Comparison of ENCODE assay signal across 1 cellular context in the genomic region with DNA sequence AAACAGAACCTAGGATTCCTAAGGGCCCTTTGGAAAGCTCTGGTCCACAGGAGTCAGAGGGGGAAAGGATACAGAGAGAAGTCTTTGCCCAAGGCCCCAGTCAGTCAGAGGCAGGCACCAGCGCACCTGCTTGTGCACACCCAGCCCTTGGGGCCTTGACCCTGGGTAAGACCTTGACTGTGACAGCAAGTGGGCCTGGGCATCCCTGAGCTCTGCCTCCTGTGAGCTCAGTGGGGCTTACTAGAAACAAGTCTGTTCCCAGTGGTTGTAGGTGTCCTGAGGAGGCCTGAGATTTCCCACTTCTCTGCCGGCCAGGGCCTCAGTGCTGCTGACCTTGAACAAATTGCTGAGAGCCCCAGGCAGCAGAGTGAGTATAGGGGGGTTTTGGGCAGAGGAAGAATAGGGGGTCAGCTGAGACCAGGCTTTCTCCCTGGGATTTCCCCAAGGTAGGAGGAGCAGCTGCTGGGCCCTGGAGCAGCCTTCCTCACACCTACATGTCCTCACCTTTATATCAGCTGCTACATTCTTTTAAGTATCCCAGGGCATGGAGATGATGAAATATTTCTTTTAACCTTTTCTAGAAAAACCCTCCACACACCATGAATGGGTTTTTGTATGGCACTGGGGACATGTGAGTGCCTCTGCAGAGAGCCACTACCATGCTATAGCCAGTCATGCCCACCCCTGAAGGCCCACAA.
TF ChIP-seq lines count a peak whose summit lies in the region.

No MANE protein-coding gene starts in this region.

TF ChIP-seq in H1, 55 proteins besides CTCF, POLR2A, EP300 and RAD21:
- TF ChIP-seq SP1 (IDR thresholded peaks at IDR 0.05; ENCODE audit: low read depth, low read length) (no peak), GABPA (IDR thresholded peaks at IDR 0.05; ENCODE audit: borderline replicate concordance, insufficient read depth, low read length) (no peak), MAX (IDR thresholded peaks at IDR 0.05) (no peak), SUZ12 (IDR thresholded peaks at IDR 0.05; ENCODE audit: low read length) (no peak), HDAC6 (IDR thresholded peaks at IDR 0.05; ENCODE audit: low read depth, low read length) (no peak), SIRT6 (IDR thresholded peaks at IDR 0.05; ENCODE audit: low read length) (no peak), TBP (IDR thresholded peaks at IDR 0.05; ENCODE audit: low read depth, low read length) (no peak), EZH2 (IDR thresholded peaks at IDR 0.05; ENCODE audit: low read depth, low read length, severe bottlenecking) (no peak), POLR2AphosphoS5 (IDR thresholded peaks at IDR 0.05; ENCODE audit: low read depth, low read length) (no peak), FOSL1 (IDR thresholded peaks at IDR 0.05; ENCODE audit: insufficient read depth, low read depth, low read length) (no peak), CTBP2 (IDR thresholded peaks at IDR 0.05; ENCODE audit: borderline replicate concordance, insufficient read depth, insufficient read length, low read length) (no peak), SP4 (IDR thresholded peaks at IDR 0.05; ENCODE audit: low read length) (no peak), SIN3A (conservative IDR thresholded peaks at IDR 0.05 in 1 of 2, IDR thresholded peaks at IDR 0.05 in 1 of 2; ENCODE audit: low read depth in 1 of 2, low read length in 2 of 2) (no peak), CBX5 (IDR thresholded peaks at IDR 0.05; ENCODE audit: low read depth, low read length) (no peak), BCL11A (IDR thresholded peaks at IDR 0.05; ENCODE audit: low read depth in 2 of 2, low read length in 2 of 2) (no peak), SAP30 (IDR thresholded peaks at IDR 0.05; ENCODE audit: insufficient read depth, insufficient replicate concordance, low read length) (no peak), POU5F1 (IDR thresholded peaks at IDR 0.05; ENCODE audit: low read depth, low read length) (no peak), SRF (IDR thresholded peaks at IDR 0.05; ENCODE audit: low read depth, low read length) (no peak), KDM1A (IDR thresholded peaks at IDR 0.05; ENCODE audit: borderline replicate concordance, low read length) (no peak)
- TF ChIP-seq, protein P1, sequence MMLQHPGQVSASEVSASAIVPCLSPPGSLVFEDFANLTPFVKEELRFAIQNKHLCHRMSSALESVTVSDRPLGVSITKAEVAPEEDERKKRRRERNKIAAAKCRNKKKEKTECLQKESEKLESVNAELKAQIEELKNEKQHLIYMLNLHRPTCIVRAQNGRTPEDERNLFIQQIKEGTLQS (IDR thresholded peaks at IDR 0.05; ENCODE audit: insufficient read depth, low read depth, low read length) = no peak
